Comparison of ENCODE assay signal across 2 cellular contexts in the genomic region with DNA sequence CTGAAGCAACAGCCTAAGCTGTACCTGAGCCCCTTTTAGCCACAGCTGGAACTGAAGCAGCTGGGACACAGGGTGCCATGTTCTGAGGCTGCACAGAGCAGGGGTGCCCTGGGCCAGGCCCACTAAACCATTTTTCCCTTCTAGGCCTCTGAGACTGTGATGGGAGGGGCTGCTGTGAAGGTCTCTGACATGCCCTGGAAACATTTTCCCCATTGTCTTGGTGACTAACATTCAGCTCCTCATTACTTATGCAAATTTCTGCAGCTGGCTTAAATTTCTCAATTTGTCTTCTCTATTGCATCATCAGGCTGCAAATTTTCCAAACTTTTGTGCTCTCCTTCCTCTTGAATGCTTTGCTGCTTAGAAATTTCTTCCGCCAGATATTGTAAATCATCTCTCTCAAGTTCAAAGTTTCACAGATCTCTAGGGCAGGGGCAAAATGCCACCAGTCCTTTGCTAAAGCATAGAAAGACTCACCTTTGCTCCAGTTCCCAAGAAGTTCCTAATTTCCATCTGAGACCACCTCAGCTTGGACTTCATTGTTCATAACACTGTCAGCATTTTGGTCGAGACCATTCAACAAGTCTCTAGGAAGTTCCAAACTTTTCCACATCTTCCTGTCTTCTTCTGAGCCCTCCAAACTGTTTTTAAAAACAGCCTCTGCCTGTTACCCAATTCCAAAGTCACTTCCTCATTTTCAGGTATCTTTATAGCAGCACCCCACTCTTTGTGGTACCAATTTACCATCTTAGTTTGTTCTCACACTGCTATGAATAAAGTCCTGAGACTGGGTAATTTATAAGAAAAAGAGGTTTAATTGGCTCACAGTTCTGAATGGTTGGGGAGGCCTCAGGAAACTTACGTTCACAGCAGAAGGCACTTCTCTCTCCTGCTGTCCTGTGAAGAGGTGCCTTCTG.
TF ChIP-seq lines count a peak whose summit lies in the region.

No MANE protein-coding gene starts in this region.

TF ChIP-seq in IMR-90, 13 proteins besides CTCF, POLR2A, EP300 and RAD21:
- 0 out of 2 replicates have a peak, but pooled peaks have one; percentile 32 for TF ChIP-seq CEBPB (IDR thresholded peaks at IDR 0.05; ENCODE audit: low read depth, low read length)
- TF ChIP-seq RFX5 (IDR thresholded peaks at IDR 0.05; ENCODE audit: low read depth, low read length), result no peak

TF ChIP-seq in GM12878, 131 proteins besides CTCF, POLR2A, EP300 and RAD21:
- TF ChIP-seq EGR1 (IDR thresholded peaks at IDR 0.05; ENCODE audit: borderline replicate concordance in 1 of 2, low read depth in 2 of 2, low read length in 2 of 2), result no peak
- no peak for TF ChIP-seq PML (IDR thresholded peaks at IDR 0.05; ENCODE audit: low read length)
- TF ChIP-seq SPI1 (IDR thresholded peaks at IDR 0.05; ENCODE audit: borderline replicate concordance, insufficient read depth, low read depth, low read length), result peak; percentile 28; the same call in 1 of the 2 replicates
- TF ChIP-seq POLR2AphosphoS5 (IDR thresholded peaks at IDR 0.05; ENCODE audit: low read length), result no peak
- no peak for TF ChIP-seq SP1 (IDR thresholded peaks at IDR 0.05; ENCODE audit: low read depth, low read length)
